ENCODE assay signal across 10 cellular contexts in the genomic region with DNA sequence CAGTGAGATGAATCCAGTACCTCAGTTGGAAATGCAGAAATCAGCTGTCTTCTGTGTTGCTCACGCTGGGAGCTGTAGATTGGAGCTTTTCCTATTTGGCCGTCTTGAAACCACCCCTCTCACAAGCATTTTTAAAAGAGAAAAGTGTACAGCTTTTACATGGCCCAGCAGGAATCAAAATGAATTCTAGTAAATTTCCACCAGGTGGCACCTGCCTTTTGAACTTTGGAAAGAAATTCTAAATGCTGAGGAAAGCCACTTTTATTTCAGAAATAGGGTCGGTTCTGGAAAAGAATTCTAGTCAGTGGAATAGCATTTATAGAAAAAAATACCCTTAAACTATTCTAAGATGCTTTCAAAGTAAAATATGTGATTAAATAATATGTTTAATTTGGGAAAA.
DNase-seq lines count a peak whose midpoint lies in the region; ATAC-seq and TF ChIP-seq lines count a peak whose summit lies in the region.
"Had no signal": no experiment of that assay in that cellular context is flagged by ENCODE, and none has a peak within 500 bp of the region (broad histone marks: within the 10 kb centered on the region; RNA-seq: fewer than 3 reads in every experiment).

No MANE protein-coding gene starts in this region.

- no peak for ATAC-seq in Panc1
- no peak for ATAC-seq in HG02885 (IDR thresholded peaks at IDR 0.05; ENCODE audit: poor library complexity, unreplicated experiment)
- ATAC-seq: pancreas had no signal

- no peaks in the 10 kb centered on the region for H3K9me3 ChIP-seq in breast epithelium
- H3K9me3 ChIP-seq in Panc1 (ENCODE audit: control insufficient read depth, insufficient read depth, low read depth, low read length), result no peaks in the 10 kb centered on the region
- H3K9me3 ChIP-seq: pancreas had no signal

- TF ChIP-seq CTCF in MCF 10A (IDR thresholded peaks at IDR 0.05; ENCODE audit: unreplicated experiment) (no peak), breast epithelium (IDR thresholded peaks at IDR 0.05) (no peak), Panc1 (IDR thresholded peaks at IDR 0.05) (peak; percentile 25; the same call in 1 of the 2 replicates)

- BruUV-seq in MCF 10A (replicated peaks; lab: Mats Ljungman, UMichigan), result no TSS peak
- BruUV-seq in Panc1 (replicated peaks; lab: Mats Ljungman, UMichigan), result no TSS peak

- no peaks in the 10 kb centered on the region for H3K4me1 Mint-ChIP-seq in MCF 10A (ENCODE audit: insufficient read depth, unreplicated experiment)
- H3K4me1 Mint-ChIP-seq in activated naive CD4-positive, alpha-beta T cell treated with anti-CD3 and anti-CD28 coated beads, Interleukin-2, amount 10 ng/mL, durations not matched to agents 7 days and 5 days, result no peaks in the 10 kb centered on the region
- no peaks in the 10 kb centered on the region for H3K4me1 Mint-ChIP-seq in T-helper 2 cell treated with Interferon-gamma antibody and Interleukin-4, amounts not matched to agents 5 μg/mL and 100 μg/mL, for 36 hours (ENCODE audit: low read depth)

- in situ Hi-C loops in Panc1 (cut with HindIII; ENCODE audit: low pct_unique_long_range_greater_than_20kb, low sequenced_read_pairs), result no loop called here

- no peak overlapping the region for H3K27ac Mint-ChIP-seq in MCF 10A (ENCODE audit: low read depth, unreplicated experiment)
- H3K27ac Mint-ChIP-seq in activated naive CD4-positive, alpha-beta T cell treated with anti-CD3 and anti-CD28 coated beads, Interleukin-2, amount 10 ng/mL, durations not matched to agents 7 days and 5 days, result no peak overlapping the region
- no peak overlapping the region for H3K27ac Mint-ChIP-seq in T-helper 2 cell treated with Interferon-gamma antibody and Interleukin-4, amounts not matched to agents 5 μg/mL and 100 μg/mL, for 36 hours

- peaks cover 12% of the 10 kb centered on the region for H3K36me3 Mint-ChIP-seq in MCF 10A (ENCODE audit: insufficient read depth, unreplicated experiment)
- H3K36me3 Mint-ChIP-seq in activated naive CD4-positive, alpha-beta T cell treated with anti-CD3 and anti-CD28 coated beads, Interleukin-2, amount 10 ng/mL, durations not matched to agents 7 days and 5 days, result no peaks in the 10 kb centered on the region
- H3K36me3 Mint-ChIP-seq in T-helper 2 cell treated with Interferon-gamma antibody and Interleukin-4, amounts not matched to agents 5 μg/mL and 100 μg/mL, for 36 hours (ENCODE audit: low read depth), result no peaks in the 10 kb centered on the region

- POLR2A ChIA-PET in MCF 10A (lab: Yijun Ruan, JAX), result interaction anchor here (1.2 kb wide), 1 partner anchor 13 kb away, joined by 6 read pairs; no protein-coding TSS in a partner anchor
- POLR2A ChIA-PET in Panc1 (lab: Charles Lee), result no interaction called here

- no peak overlapping the region for H3K4me3 Mint-ChIP-seq in MCF 10A (ENCODE audit: unreplicated experiment)
- H3K4me3 Mint-ChIP-seq in activated naive CD4-positive, alpha-beta T cell treated with anti-CD3 and anti-CD28 coated beads, Interleukin-2, amount 10 ng/mL, durations not matched to agents 7 days and 5 days, result no peak overlapping the region
- H3K4me3 Mint-ChIP-seq in T-helper 2 cell treated with Interferon-gamma antibody and Interleukin-4, amounts not matched to agents 5 μg/mL and 100 μg/mL, for 36 hours, result no peak overlapping the region

- H3K4me1 ChIP-seq in breast epithelium, result no peaks in the 10 kb centered on the region
- H3K4me1 ChIP-seq in Panc1 (ENCODE audit: control insufficient read depth, insufficient read depth, low read length), result no peaks in the 10 kb centered on the region
- H3K4me1 ChIP-seq: pancreas had no signal

- H3K36me3 ChIP-seq in breast epithelium (no peaks in the 10 kb centered on the region), Panc1 (ENCODE audit: control insufficient read depth, insufficient read depth, low read length) (no peaks in the 10 kb centered on the region)
- H3K36me3 ChIP-seq: pancreas had no signal

- intact Hi-C loops in MCF 10A (cut with micrococcal nuclease) (loop anchor here (1.0 kb wide), 1 partner anchor 865 kb away; no protein-coding TSS in a partner anchor), breast epithelium (cut with DNase I; ENCODE audit: low total_unique reads) (no loop called here), Panc1 (cut with micrococcal nuclease; ENCODE audit: unreplicated experiment) (loop anchor here (10.0 kb wide), 1 partner anchor 861 kb away; a partner anchor contains a TSS)

- no peaks in the 10 kb centered on the region for H3K27me3 ChIP-seq in breast epithelium
- H3K27me3 ChIP-seq in Panc1 (ENCODE audit: control insufficient read depth, insufficient read depth, low read length), result no peaks in the 10 kb centered on the region
- H3K27me3 ChIP-seq: pancreas had no signal

- H3K27ac ChIP-seq in breast epithelium (no peak overlapping the region), Panc1 (ENCODE audit: low read length) (no peak overlapping the region)
- H3K27ac ChIP-seq: pancreas had no signal

- no peaks in the 10 kb centered on the region for H3K27me3 Mint-ChIP-seq in MCF 10A (ENCODE audit: insufficient read depth, unreplicated experiment)
- no peaks in the 10 kb centered on the region for H3K27me3 Mint-ChIP-seq in activated naive CD4-positive, alpha-beta T cell treated with anti-CD3 and anti-CD28 coated beads, Interleukin-2, amount 10 ng/mL, durations not matched to agents 7 days and 5 days
- H3K27me3 Mint-ChIP-seq in T-helper 2 cell treated with Interferon-gamma antibody and Interleukin-4, amounts not matched to agents 5 μg/mL and 100 μg/mL, for 36 hours (ENCODE audit: low read depth), result no peaks in the 10 kb centered on the region

- CTCF ChIA-PET in MCF 10A (lab: Yijun Ruan, JAX) (interaction anchor here (0.5 to 2.7 kb wide), 25 partner anchors 10 to 1234 kb away, joined by 3 to 29 read pairs (median 4); a partner anchor contains a TSS), Panc1 (lab: Charles Lee) (no interaction called here)
- CTCF ChIA-PET in activated naive CD4-positive, alpha-beta T cell treated with anti-CD3 and anti-CD28 coated beads, Interleukin-2, amount 10 ng/mL, durations not matched to agents 7 days and 5 days (lab: Charles Lee), result no interaction called here

- peak; percentile 28 for DNase-seq in MCF 10A (ENCODE audit: unreplicated experiment)
- DNase-seq in breast epithelium (ENCODE audit: low spot score in 2 of 2), result no peak
- DNase-seq in Panc1 (ENCODE audit: low read depth, low spot score), result no peak
- DNase-seq in fibroblast of peridontal ligament (ENCODE audit: extremely low read depth), result peak; percentile 38
- DNase-seq in middle frontal gyrus (ENCODE audit: extremely low spot score, low spot score), result no peak
- no peak for DNase-seq in activated naive CD4-positive, alpha-beta T cell treated with anti-CD3 and anti-CD28 coated beads, Interleukin-2, amount 10 ng/mL, durations not matched to agents 7 days and 5 days
- DNase-seq in T-helper 2 cell treated with Interferon-gamma antibody and Interleukin-4, amounts not matched to agents 5 μg/mL and 100 μg/mL, for 36 hours (ENCODE audit: low spot score), result no peak
- DNase-seq: stimulated activated CD4-positive, alpha-beta T cell treated with anti-CD3 and anti-CD28 coated beads, Interleukin-4, amount 100 ng/mL, for 24 hours had no signal

- H3K4me3 ChIP-seq in breast epithelium (no peak overlapping the region), Panc1 (ENCODE audit: low read depth in 2 of 2, low read length in 2 of 2) (no peak overlapping the region)
- H3K4me3 ChIP-seq: pancreas had no signal

- no peak for TF ChIP-seq POLR2A in breast epithelium (IDR thresholded peaks at IDR 0.05)

- H3K9me3 Mint-ChIP-seq in MCF 10A (ENCODE audit: unreplicated experiment), result no peaks in the 10 kb centered on the region
- peaks cover 7% of the 10 kb centered on the region for H3K9me3 Mint-ChIP-seq in activated naive CD4-positive, alpha-beta T cell treated with anti-CD3 and anti-CD28 coated beads, Interleukin-2, amount 10 ng/mL, durations not matched to agents 7 days and 5 days
- H3K9me3 Mint-ChIP-seq in T-helper 2 cell treated with Interferon-gamma antibody and Interleukin-4, amounts not matched to agents 5 μg/mL and 100 μg/mL, for 36 hours, result no peaks in the 10 kb centered on the region

Comparison
In these comparisons a context has a peak if more than half of its experiments do, and no peak if none do; other contexts are left out.
1. DNase-seq: peak in MCF 10A (single experiment) and fibroblast of peridontal ligament (single experiment); none in breast epithelium (0 of 2), Panc1 (single experiment), middle frontal gyrus (single experiment), activated naive CD4-positive, alpha-beta T cell treated with anti-CD3 and anti-CD28 coated beads, Interleukin-2, amount 10 ng/mL, durations not matched to agents 7 days and 5 days (single experiment) and T-helper 2 cell treated with Interferon-gamma antibody and Interleukin-4, amounts not matched to agents 5 μg/mL and 100 μg/mL, for 36 hours (single experiment).